In genomic region chr1:179095924-179096323, GRCh38 we compare ENCODE assay signal across 14 cellular contexts. TPM values are rescaled to one million over a fixed set of nuclear protein-coding genes. Genes with fewer than 3 reads are reported as not detected.
DNase-seq lines count a peak whose midpoint lies in the region; ATAC-seq and TF ChIP-seq lines count a peak whose summit lies in the region.
"Had no signal": no experiment of that assay in that cellular context is flagged by ENCODE, and none has a peak within 500 bp of the region (broad histone marks: within the 10 kb centered on the region; RNA-seq: fewer than 3 reads in every experiment).

No MANE protein-coding gene starts in this region.

- peaks cover 19% of the 10 kb centered on the region for H3K36me3 ChIP-seq in right atrium auricular region

- H3K9me3 Mint-ChIP-seq in activated T-helper 17 cell treated with anti-CD3 and anti-CD28 coated beads, Interleukin-2, amount 50 U/mL, for 72 hours: no peaks in the 10 kb centered on the region

- ATAC-seq in activated T-helper 17 cell treated with anti-CD3 and anti-CD28 coated beads, Interleukin-2, amount 50 U/mL, for 72 hours (replicated peaks): no peak
- ATAC-seq in GM18907 (IDR thresholded peaks at IDR 0.05; ENCODE audit: unreplicated experiment): no peak

- H3K27ac Mint-ChIP-seq in activated T-helper 17 cell treated with anti-CD3 and anti-CD28 coated beads, Interleukin-2, amount 50 U/mL, for 72 hours: peak overlapping the region; percentile 35

- TF ChIP-seq CTCF in 22Rv1 (IDR thresholded peaks at IDR 0.05): no peak
- no peak for TF ChIP-seq CTCF in AG04450 (IDR thresholded peaks at IDR 0.05; ENCODE audit: low read depth, low read length)
- TF ChIP-seq CTCF in right atrium auricular region (IDR thresholded peaks at IDR 0.05): no peak

- H3K27ac ChIP-seq in 22Rv1: peak overlapping the region; percentile 24
- H3K27ac ChIP-seq in AG04450 (ENCODE audit: low read depth, low read length): peak overlapping the region; percentile 25
- no peak overlapping the region for H3K27ac ChIP-seq in right atrium auricular region
- H3K27ac ChIP-seq: BLaER1, SJCRH30 had no signal

- H3K4me1 ChIP-seq in right atrium auricular region: peaks cover 0 to 15% of the 10 kb centered on the region in 2 donors
- H3K4me1 ChIP-seq: SJCRH30 had no signal

- CTCF ChIA-PET in AG04450 (lab: Charles Lee): interaction anchor here (2.3 kb wide), 1 partner anchor 17 kb away, joined by 7 read pairs; no protein-coding TSS in a partner anchor

- H3K27me3 ChIP-seq in AG04450 (ENCODE audit: control insufficient read depth, insufficient read depth, low read length): no peaks in the 10 kb centered on the region
- H3K27me3 ChIP-seq in right atrium auricular region: no peaks in the 10 kb centered on the region
- H3K27me3 ChIP-seq: BLaER1, SJCRH30 had no signal

- H3K9me3 ChIP-seq in AG04450 (ENCODE audit: control insufficient read depth, insufficient read depth, low read length) (no peaks in the 10 kb centered on the region), right atrium auricular region (no peaks in the 10 kb centered on the region)
- H3K9me3 ChIP-seq: BLaER1, SJCRH30 had no signal

- no peaks in the 10 kb centered on the region for H3K4me1 Mint-ChIP-seq in activated T-helper 17 cell treated with anti-CD3 and anti-CD28 coated beads, Interleukin-2, amount 50 U/mL, for 72 hours

- intact Hi-C loops in posterior cingulate gyrus (cut with DNase I): no loop called here

- H3K4me3 Mint-ChIP-seq in activated T-helper 17 cell treated with anti-CD3 and anti-CD28 coated beads, Interleukin-2, amount 50 U/mL, for 72 hours: no peak overlapping the region

- peaks cover 55% of the 10 kb centered on the region for H3K36me3 Mint-ChIP-seq in activated T-helper 17 cell treated with anti-CD3 and anti-CD28 coated beads, Interleukin-2, amount 50 U/mL, for 72 hours (ENCODE audit: low read depth)

- POLR2A ChIA-PET in AG04450 (lab: Yijun Ruan, JAX): no interaction called here

- H3K27me3 Mint-ChIP-seq in activated T-helper 17 cell treated with anti-CD3 and anti-CD28 coated beads, Interleukin-2, amount 50 U/mL, for 72 hours: no peaks in the 10 kb centered on the region

- H3K4me3 ChIP-seq in AG04450 (ENCODE audit: low read depth, low read length): no peak overlapping the region
- H3K4me3 ChIP-seq in right atrium auricular region: no peak overlapping the region
- H3K4me3 ChIP-seq: BLaER1, SJCRH30 had no signal

- DNase-seq in AG04450 (ENCODE audit: low read depth, low spot score) (no peak), right atrium auricular region (ENCODE audit: low spot score) (peak; percentile 48), posterior cingulate gyrus (no peak), NCI-H2081 (lab: John Stamatoyannopoulos, UW) (no peak)
- DNase-seq: COR-L47, Kasumi-1, NCI-H1417 treated with DMSO at 0.1 percent for 48 hours, NCI-H2029 treated with DMSO at 0.1 percent for 48 hours, NCI-H510A treated with DMSO at 0.1 percent for 48 hours, SJCRH30 had no signal

RNA-seq across cellular contexts. Expression of gene TOR3A, which starts 14.1 kb away (rescaled TPM):
- 16.8 and 25.4 TPM in 2 replicates for polyA plus RNA-seq in AG04450 (2011; rRNA removed)
- 27.2 and 37.6 TPM in 2 replicates for polyA minus RNA-seq in AG04450 (2011; rRNA and poly(A)+ RNA removed)
- total RNA-seq in activated T-helper 17 cell treated with anti-CD3 and anti-CD28 coated beads, Interleukin-2, amount 50 U/mL, for 72 hours: 10 to 100 TPM; 19.0 to 45.2 TPM
- total RNA-seq in right atrium auricular region: 10 to 100 TPM; 14.3 to 19.7 TPM

Comparison
In these comparisons a context has a peak if more than half of its experiments do, and no peak if none do; other contexts are left out.
1. H3K27ac ChIP-seq: peak in 22Rv1 (single experiment) and AG04450 (single experiment); none in right atrium auricular region (0 of 2).